In the genomic region with DNA sequence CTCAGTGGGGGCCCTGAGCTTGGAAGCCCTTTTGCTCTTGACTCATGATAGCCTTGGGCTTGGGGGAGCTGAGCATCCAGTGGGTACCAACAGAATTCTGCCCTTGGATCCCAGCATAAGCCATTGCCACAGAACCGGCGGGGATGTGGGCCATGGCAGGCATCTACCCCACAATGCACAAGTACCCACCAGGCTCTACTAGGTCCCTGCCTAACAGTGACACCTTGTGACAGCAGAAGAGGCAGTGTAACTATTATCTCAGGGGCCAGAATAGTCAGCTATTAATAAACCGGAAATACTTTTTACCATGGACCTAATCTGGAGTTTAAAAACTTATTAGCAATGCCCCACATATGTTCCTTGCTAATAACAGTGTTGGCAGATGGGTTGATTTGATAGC, we compare ENCODE assay signal across 23 cellular contexts.
DNase-seq lines count a peak whose midpoint lies in the region; ATAC-seq and TF ChIP-seq lines count a peak whose summit lies in the region.
"Had no signal": no experiment of that assay in that cellular context is flagged by ENCODE, and none has a peak within 500 bp of the region (broad histone marks: within the 10 kb centered on the region; RNA-seq: fewer than 3 reads in every experiment).

No MANE protein-coding gene starts in this region.

- no peak overlapping the region for H3K27ac Mint-ChIP-seq in chondrocyte (ENCODE audit: unreplicated experiment)
- H3K27ac Mint-ChIP-seq in CD8-positive, alpha-beta T cell: no peak overlapping the region
- H3K27ac Mint-ChIP-seq: CD8-positive, alpha-beta memory T cell; naive B cell; T-helper 17 cell had no signal

- no peak for ATAC-seq in CD8-positive, alpha-beta T cell
- ATAC-seq in Right ventricle myocardium superior (ENCODE audit: poor library complexity) (no peak), GM19455 (IDR thresholded peaks at IDR 0.05; ENCODE audit: unreplicated experiment) (no peak)
- ATAC-seq: activated naive CD4-positive, alpha-beta T cell treated with anti-CD3 and anti-CD28 coated beads, Interleukin-2, amount 50 U/mL, for 72 hours; heart right ventricle; left lung; T-helper 17 cell had no signal

- no peaks in the 10 kb centered on the region for H3K36me3 Mint-ChIP-seq in chondrocyte (ENCODE audit: low read depth)
- H3K36me3 Mint-ChIP-seq in CD8-positive, alpha-beta T cell: no peaks in the 10 kb centered on the region
- H3K36me3 Mint-ChIP-seq: activated naive CD4-positive, alpha-beta T cell treated with anti-CD3 and anti-CD28 coated beads, Interleukin-2, amount 50 U/mL, for 72 hours; CD8-positive, alpha-beta memory T cell; naive B cell had no signal

- peak; percentile 8 for DNase-seq in A673 (ENCODE audit: low spot score)
- DNase-seq in DMS 273 treated with DMSO at 0.1 percent for 48 hours (lab: John Stamatoyannopoulos, UW): peak; percentile 31
- DNase-seq in NCI-H524 treated with DMSO at 0.1 percent for 48 hours (lab: John Stamatoyannopoulos, UW): peak; percentile 47
- no peak for DNase-seq in chondrocyte (ENCODE audit: low spot score)
- no peak for DNase-seq in NCI-H2029 (lab: John Stamatoyannopoulos, UW)
- no peak for DNase-seq in CD8-positive, alpha-beta T cell
- no peak for DNase-seq in Right ventricle myocardium superior
- DNase-seq: aorta; CD8-positive, alpha-beta memory T cell; central memory CD4-positive, alpha-beta T cell; DND-41; dorsolateral prefrontal cortex; heart right ventricle; left lung; naive B cell; PC-9; retina; SIG-M5; stimulated activated CD4-positive, alpha-beta T cell treated with anti-CD3 and anti-CD28 coated beads, Interleukin-2, amount 100 ng/mL, for 48 hours; stimulated activated naive CD4-positive, alpha-beta T cell; T-helper 17 cell had no signal

- no peaks in the 10 kb centered on the region for H3K27me3 ChIP-seq in A673 (replicated peaks; ENCODE audit: insufficient read depth, low read depth, low read length, poor library complexity)
- no peaks in the 10 kb centered on the region for H3K27me3 ChIP-seq in CD8-positive, alpha-beta T cell (ENCODE audit: insufficient read depth, low read length)

- TF ChIP-seq CTCF in A673 (conservative IDR thresholded peaks at IDR 0.05; ENCODE audit: low read depth, low read length) (0 out of 2 replicates have a peak, but pooled peaks have one; percentile 10), chondrocyte (IDR thresholded peaks at IDR 0.05) (peak; percentile 29)
- no peak for TF ChIP-seq CTCF in CD8-positive, alpha-beta T cell (IDR thresholded peaks at IDR 0.05)

- H3K36me3 ChIP-seq in A673 (ENCODE audit: insufficient read depth, low read length, poor library complexity, severe bottlenecking): no peaks in the 10 kb centered on the region
- H3K36me3 ChIP-seq in CD8-positive, alpha-beta T cell (ENCODE audit: insufficient read depth, low read length): no peaks in the 10 kb centered on the region
- H3K36me3 ChIP-seq: heart right ventricle, left lung had no signal

- H3K4me1 Mint-ChIP-seq in chondrocyte (ENCODE audit: low read depth): peaks cover 26% of the 10 kb centered on the region
- no peaks in the 10 kb centered on the region for H3K4me1 Mint-ChIP-seq in CD8-positive, alpha-beta T cell (ENCODE audit: low read depth)
- H3K4me1 Mint-ChIP-seq: CD8-positive, alpha-beta memory T cell; naive B cell; T-helper 17 cell had no signal

- H3K4me3 ChIP-seq in A673 (ENCODE audit: low read depth, low read length, poor library complexity, severe bottlenecking): no peak overlapping the region
- H3K4me3 ChIP-seq in CD8-positive, alpha-beta T cell (ENCODE audit: low read depth, low read length): no peak overlapping the region
- H3K4me3 ChIP-seq: dorsolateral prefrontal cortex, heart right ventricle, left lung, PC-9 had no signal

- no peaks in the 10 kb centered on the region for H3K9me3 Mint-ChIP-seq in chondrocyte (ENCODE audit: low read depth)
- no peaks in the 10 kb centered on the region for H3K9me3 Mint-ChIP-seq in CD8-positive, alpha-beta T cell
- H3K9me3 Mint-ChIP-seq: activated naive CD4-positive, alpha-beta T cell treated with anti-CD3 and anti-CD28 coated beads, Interleukin-2, amount 50 U/mL, for 72 hours; naive B cell had no signal

- H3K9me3 ChIP-seq in A673 (ENCODE audit: low read depth, low read length, poor library complexity, severe bottlenecking): no peaks in the 10 kb centered on the region
- H3K9me3 ChIP-seq in CD8-positive, alpha-beta T cell (ENCODE audit: low read length): no peaks in the 10 kb centered on the region
- H3K9me3 ChIP-seq: heart right ventricle, left lung had no signal

- H3K27me3 Mint-ChIP-seq in chondrocyte (ENCODE audit: low read depth): peaks cover 16% of the 10 kb centered on the region
- peaks cover 2% of the 10 kb centered on the region for H3K27me3 Mint-ChIP-seq in CD8-positive, alpha-beta T cell (ENCODE audit: low read depth)
- H3K27me3 Mint-ChIP-seq: T-helper 17 cell had no signal

- H3K4me1 ChIP-seq in A673 (ENCODE audit: insufficient read depth, low read length, poor library complexity, severe bottlenecking): no peaks in the 10 kb centered on the region
- H3K4me1 ChIP-seq in CD8-positive, alpha-beta T cell (ENCODE audit: insufficient read depth, low read length): no peaks in the 10 kb centered on the region
- H3K4me1 ChIP-seq: heart right ventricle, left lung had no signal

- H3K27ac ChIP-seq in A673 (ENCODE audit: low read depth, low read length, poor library complexity, severe bottlenecking): no peak overlapping the region
- no peak overlapping the region for H3K27ac ChIP-seq in CD8-positive, alpha-beta T cell (ENCODE audit: low read depth, low read length)
- H3K27ac ChIP-seq: dorsolateral prefrontal cortex, heart right ventricle, left lung, PC-9 had no signal

- POLR2A ChIA-PET in A673 (lab: Charles Lee; ENCODE audit: low non-redundant PET): no interaction called here
- POLR2A ChIA-PET in CD8-positive, alpha-beta T cell (lab: Charles Lee): no interaction called here

- no TSS peak for BruUV-seq in A673 (replicated peaks; lab: Mats Ljungman, UMichigan)

- CTCF ChIA-PET in A673 (lab: Charles Lee): no interaction called here
- CTCF ChIA-PET in CD8-positive, alpha-beta T cell (lab: Charles Lee): no interaction called here

- H3K4me3 Mint-ChIP-seq in chondrocyte (ENCODE audit: unreplicated experiment): no peak overlapping the region
- H3K4me3 Mint-ChIP-seq in CD8-positive, alpha-beta T cell: no peak overlapping the region
- H3K4me3 Mint-ChIP-seq: CD8-positive, alpha-beta memory T cell; naive B cell; T-helper 17 cell had no signal

- intact Hi-C loops in A673 (cut with micrococcal nuclease; ENCODE audit: unreplicated experiment) (no loop called here), Right ventricle myocardium superior (cut with DNase I) (no loop called here)
- intact Hi-C loops in CD8-positive, alpha-beta T cell (cut with DNase I, micrococcal nuclease): no loop called here

Comparison
In these comparisons a context has a peak if more than half of its experiments do, and no peak if none do; other contexts are left out.
1. DNase-seq: peak in A673 (single experiment), DMS 273 treated with DMSO at 0.1 percent for 48 hours (single experiment) and NCI-H524 treated with DMSO at 0.1 percent for 48 hours (single experiment); none in chondrocyte (single experiment), NCI-H2029 (single experiment), CD8-positive, alpha-beta T cell (0 of 7) and Right ventricle myocardium superior (single experiment).